In genomic region chr14:22820731-22821130, GRCh38 we compare ENCODE assay signal across 1 cellular context.
TF ChIP-seq lines count a peak whose summit lies in the region.

No MANE protein-coding gene starts in this region.

TF ChIP-seq in GM23338, 12 proteins besides CTCF, POLR2A, EP300 and RAD21:
- TF ChIP-seq, protein P1, sequence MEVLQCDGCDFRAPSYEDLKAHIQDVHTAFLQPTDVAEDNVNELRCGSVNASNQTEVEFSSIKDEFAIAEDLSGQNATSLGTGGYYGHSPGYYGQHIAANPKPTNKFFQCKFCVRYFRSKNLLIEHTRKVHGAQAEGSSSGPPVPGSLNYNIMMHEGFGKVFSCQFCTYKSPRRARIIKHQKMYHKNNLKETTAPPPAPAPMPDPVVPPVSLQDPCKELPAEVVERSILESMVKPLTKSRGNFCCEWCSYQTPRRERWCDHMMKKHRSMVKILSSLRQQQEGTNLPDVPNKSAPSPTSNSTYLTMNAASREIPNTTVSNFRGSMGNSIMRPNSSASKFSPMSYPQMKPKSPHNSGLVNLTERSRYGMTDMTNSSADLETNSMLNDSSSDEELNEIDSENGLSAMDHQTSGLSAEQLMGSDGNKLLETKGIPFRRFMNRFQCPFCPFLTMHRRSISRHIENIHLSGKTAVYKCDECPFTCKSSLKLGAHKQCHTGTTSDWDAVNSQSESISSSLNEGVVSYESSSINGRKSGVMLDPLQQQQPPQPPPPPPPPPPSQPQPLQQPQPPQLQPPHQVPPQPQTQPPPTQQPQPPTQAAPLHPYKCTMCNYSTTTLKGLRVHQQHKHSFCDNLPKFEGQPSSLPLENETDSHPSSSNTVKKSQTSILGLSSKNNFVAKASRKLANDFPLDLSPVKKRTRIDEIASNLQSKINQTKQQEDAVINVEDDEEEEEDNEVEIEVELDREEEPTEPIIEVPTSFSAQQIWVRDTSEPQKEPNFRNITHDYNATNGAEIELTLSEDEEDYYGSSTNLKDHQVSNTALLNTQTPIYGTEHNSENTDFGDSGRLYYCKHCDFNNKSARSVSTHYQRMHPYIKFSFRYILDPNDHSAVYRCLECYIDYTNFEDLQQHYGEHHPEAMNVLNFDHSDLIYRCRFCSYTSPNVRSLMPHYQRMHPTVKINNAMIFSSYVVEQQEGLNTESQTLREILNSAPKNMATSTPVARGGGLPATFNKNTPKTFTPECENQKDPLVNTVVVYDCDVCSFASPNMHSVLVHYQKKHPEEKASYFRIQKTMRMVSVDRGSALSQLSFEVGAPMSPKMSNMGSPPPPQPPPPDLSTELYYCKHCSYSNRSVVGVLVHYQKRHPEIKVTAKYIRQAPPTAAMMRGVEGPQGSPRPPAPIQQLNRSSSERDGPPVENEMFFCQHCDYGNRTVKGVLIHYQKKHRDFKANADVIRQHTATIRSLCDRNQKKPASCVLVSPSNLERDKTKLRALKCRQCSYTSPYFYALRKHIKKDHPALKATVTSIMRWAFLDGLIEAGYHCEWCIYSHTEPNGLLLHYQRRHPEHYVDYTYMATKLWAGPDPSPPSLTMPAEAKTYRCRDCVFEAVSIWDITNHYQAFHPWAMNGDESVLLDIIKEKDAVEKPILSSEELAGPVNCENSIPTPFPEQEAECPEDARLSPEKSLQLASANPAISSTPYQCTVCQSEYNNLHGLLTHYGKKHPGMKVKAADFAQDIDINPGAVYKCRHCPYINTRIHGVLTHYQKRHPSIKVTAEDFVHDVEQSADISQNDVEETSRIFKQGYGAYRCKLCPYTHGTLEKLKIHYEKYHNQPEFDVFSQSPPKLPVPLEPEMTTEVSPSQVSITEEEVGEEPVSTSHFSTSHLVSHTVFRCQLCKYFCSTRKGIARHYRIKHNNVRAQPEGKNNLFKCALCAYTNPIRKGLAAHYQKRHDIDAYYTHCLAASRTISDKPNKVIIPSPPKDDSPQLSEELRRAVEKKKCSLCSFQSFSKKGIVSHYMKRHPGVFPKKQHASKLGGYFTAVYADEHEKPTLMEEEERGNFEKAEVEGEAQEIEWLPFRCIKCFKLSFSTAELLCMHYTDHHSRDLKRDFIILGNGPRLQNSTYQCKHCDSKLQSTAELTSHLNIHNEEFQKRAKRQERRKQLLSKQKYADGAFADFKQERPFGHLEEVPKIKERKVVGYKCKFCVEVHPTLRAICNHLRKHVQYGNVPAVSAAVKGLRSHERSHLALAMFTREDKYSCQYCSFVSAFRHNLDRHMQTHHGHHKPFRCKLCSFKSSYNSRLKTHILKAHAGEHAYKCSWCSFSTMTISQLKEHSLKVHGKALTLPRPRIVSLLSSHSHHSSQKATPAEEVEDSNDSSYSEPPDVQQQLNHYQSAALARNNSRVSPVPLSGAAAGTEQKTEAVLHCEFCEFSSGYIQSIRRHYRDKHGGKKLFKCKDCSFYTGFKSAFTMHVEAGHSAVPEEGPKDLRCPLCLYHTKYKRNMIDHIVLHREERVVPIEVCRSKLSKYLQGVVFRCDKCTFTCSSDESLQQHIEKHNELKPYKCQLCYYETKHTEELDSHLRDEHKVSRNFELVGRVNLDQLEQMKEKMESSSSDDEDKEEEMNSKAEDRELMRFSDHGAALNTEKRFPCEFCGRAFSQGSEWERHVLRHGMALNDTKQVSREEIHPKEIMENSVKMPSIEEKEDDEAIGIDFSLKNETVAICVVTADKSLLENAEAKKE (CRISPR knock-in tag; IDR thresholded peaks at IDR 0.05), result no peak
- no peak for TF ChIP-seq JUNB (IDR thresholded peaks at IDR 0.05; ENCODE audit: unreplicated experiment)
- TF ChIP-seq STAT1 (IDR thresholded peaks at IDR 0.05; ENCODE audit: unreplicated experiment), result no peak
- no peak for TF ChIP-seq POLR2AphosphoS5 (IDR thresholded peaks at IDR 0.05; ENCODE audit: low read depth)
- TF ChIP-seq EZH2 (IDR thresholded peaks at IDR 0.05; ENCODE audit: low read depth, unreplicated experiment), result no peak
- TF ChIP-seq, protein P2, sequence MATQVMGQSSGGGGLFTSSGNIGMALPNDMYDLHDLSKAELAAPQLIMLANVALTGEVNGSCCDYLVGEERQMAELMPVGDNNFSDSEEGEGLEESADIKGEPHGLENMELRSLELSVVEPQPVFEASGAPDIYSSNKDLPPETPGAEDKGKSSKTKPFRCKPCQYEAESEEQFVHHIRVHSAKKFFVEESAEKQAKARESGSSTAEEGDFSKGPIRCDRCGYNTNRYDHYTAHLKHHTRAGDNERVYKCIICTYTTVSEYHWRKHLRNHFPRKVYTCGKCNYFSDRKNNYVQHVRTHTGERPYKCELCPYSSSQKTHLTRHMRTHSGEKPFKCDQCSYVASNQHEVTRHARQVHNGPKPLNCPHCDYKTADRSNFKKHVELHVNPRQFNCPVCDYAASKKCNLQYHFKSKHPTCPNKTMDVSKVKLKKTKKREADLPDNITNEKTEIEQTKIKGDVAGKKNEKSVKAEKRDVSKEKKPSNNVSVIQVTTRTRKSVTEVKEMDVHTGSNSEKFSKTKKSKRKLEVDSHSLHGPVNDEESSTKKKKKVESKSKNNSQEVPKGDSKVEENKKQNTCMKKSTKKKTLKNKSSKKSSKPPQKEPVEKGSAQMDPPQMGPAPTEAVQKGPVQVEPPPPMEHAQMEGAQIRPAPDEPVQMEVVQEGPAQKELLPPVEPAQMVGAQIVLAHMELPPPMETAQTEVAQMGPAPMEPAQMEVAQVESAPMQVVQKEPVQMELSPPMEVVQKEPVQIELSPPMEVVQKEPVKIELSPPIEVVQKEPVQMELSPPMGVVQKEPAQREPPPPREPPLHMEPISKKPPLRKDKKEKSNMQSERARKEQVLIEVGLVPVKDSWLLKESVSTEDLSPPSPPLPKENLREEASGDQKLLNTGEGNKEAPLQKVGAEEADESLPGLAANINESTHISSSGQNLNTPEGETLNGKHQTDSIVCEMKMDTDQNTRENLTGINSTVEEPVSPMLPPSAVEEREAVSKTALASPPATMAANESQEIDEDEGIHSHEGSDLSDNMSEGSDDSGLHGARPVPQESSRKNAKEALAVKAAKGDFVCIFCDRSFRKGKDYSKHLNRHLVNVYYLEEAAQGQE (IDR thresholded peaks at IDR 0.05; ENCODE audit: unreplicated experiment), result no peak
- no peak for TF ChIP-seq NANOG (IDR thresholded peaks at IDR 0.05; ENCODE audit: borderline replicate concordance)
- TF ChIP-seq EZH2phosphoT487 (IDR thresholded peaks at IDR 0.05; ENCODE audit: unreplicated experiment), result no peak
- no peak for TF ChIP-seq CREB1 (CRISPR knock-in tag; IDR thresholded peaks at IDR 0.05; ENCODE audit: low read depth)
- TF ChIP-seq ZNF331 (CRISPR knock-in tag; IDR thresholded peaks at IDR 0.05; ENCODE audit: low read depth), result no peak
- no peak for TF ChIP-seq ETS1 (IDR thresholded peaks at IDR 0.05)
- no peak for TF ChIP-seq ZNF114 (CRISPR knock-in tag; IDR thresholded peaks at IDR 0.05)
